Comparison of ENCODE assay signal across 8 cellular contexts in the genomic region with DNA sequence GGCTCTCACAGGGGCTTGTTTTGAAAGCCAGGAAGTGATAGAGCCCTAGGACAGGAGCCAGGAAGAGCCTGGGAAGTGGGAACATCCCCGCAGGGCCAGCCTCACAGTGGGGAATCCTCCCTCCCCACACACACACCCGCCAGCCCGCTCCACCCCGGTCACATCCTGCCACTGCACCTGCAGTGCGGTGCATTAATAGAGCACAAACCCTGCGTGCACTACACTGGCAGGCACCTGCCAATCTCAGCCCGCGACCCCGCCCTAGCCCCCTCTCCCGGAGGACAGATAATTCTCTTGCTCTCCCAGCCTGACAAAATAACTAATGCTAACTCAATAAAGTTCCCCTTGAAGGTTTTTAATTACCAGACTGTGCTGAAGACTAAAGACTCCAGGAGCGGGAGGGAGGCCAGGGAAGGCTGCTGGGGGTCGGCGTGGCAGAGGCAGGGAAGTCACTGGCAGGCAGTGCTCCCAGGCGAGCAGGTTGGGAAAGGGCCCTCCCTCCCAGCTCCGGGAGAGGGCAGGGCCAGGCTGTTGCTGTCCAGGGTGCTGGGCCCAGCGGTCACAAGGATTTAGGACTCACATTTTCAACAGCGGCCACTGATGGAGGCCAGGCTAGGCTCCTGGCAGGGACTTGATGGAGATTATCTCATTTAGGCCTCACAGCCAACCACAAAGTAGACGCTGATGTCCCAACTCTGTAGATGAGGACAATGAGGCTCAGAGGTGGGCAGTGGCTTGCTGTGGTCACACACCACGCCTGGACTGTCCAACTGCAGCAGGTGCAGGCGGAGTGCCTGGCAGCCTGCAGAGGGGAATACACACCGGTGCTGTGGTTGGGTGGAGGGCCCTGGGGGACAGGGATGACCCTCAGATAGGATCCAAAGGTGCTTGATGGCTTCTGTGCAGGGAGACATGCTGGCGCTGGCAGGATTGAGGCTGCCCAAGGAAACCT. TPM values are rescaled to one million over a fixed set of nuclear protein-coding genes. Genes with fewer than 3 reads are reported as not detected.
DNase-seq lines count a peak whose midpoint lies in the region; ATAC-seq lines count a peak whose summit lies in the region.

No MANE protein-coding gene starts in this region.

- CTCF ChIA-PET in activated CD8-positive, alpha-beta T cell treated with anti-CD3 and anti-CD28 coated beads, Interleukin-2, amount 10 ng/mL, durations not matched to agents 7 days and 5 days (lab: Charles Lee) = no interaction called here

- H3K36me3 Mint-ChIP-seq in activated CD8-positive, alpha-beta T cell treated with anti-CD3 and anti-CD28 coated beads, Interleukin-2, amount 10 ng/mL, durations not matched to agents 7 days and 5 days (ENCODE audit: low read depth) = no peaks in the 10 kb centered on the region

- peak; percentile 61 for ATAC-seq in activated CD8-positive, alpha-beta T cell treated with anti-CD3 and anti-CD28 coated beads, Interleukin-2, amount 10 ng/mL, durations not matched to agents 7 days and 5 days
- ATAC-seq in GM18519 (IDR thresholded peaks at IDR 0.05; ENCODE audit: low FRiP score, unreplicated experiment) (no peak), HG02840 (IDR thresholded peaks at IDR 0.05; ENCODE audit: low FRiP score, unreplicated experiment) (no peak)

- H3K27me3 Mint-ChIP-seq in activated CD8-positive, alpha-beta T cell treated with anti-CD3 and anti-CD28 coated beads, Interleukin-2, amount 10 ng/mL, durations not matched to agents 7 days and 5 days (ENCODE audit: low read depth) = no peaks in the 10 kb centered on the region

- DNase-seq in COR-L47 (lab: John Stamatoyannopoulos, UW) (peak; percentile 92), iPS-NIHi7 (ENCODE audit: extremely low spot score) (peak; percentile 92), superior temporal gyrus (ENCODE audit: extremely low spot score) (no peak), cerebellar nuclear complex (lab: John Stamatoyannopoulos, UW) (no peak)
- DNase-seq in Jurkat, Clone E6-1 (ENCODE audit: low read depth, low spot score) = peak; percentile 77
- no peak for DNase-seq in activated CD8-positive, alpha-beta T cell treated with anti-CD3 and anti-CD28 coated beads, Interleukin-2, amount 10 ng/mL, durations not matched to agents 7 days and 5 days

- peaks cover 31% of the 10 kb centered on the region for H3K4me1 Mint-ChIP-seq in activated CD8-positive, alpha-beta T cell treated with anti-CD3 and anti-CD28 coated beads, Interleukin-2, amount 10 ng/mL, durations not matched to agents 7 days and 5 days (ENCODE audit: low read depth)

- POLR2A ChIA-PET in activated CD8-positive, alpha-beta T cell treated with anti-CD3 and anti-CD28 coated beads, Interleukin-2, amount 10 ng/mL, durations not matched to agents 7 days and 5 days (lab: Charles Lee) = no interaction called here

- H3K4me3 ChIP-seq in Jurkat, Clone E6-1 (ENCODE audit: low read length) = no peak overlapping the region

- no peak overlapping the region for H3K27ac Mint-ChIP-seq in activated CD8-positive, alpha-beta T cell treated with anti-CD3 and anti-CD28 coated beads, Interleukin-2, amount 10 ng/mL, durations not matched to agents 7 days and 5 days

- H3K9me3 Mint-ChIP-seq in activated CD8-positive, alpha-beta T cell treated with anti-CD3 and anti-CD28 coated beads, Interleukin-2, amount 10 ng/mL, durations not matched to agents 7 days and 5 days (ENCODE audit: insufficient read depth) = no peaks in the 10 kb centered on the region

- H3K4me3 Mint-ChIP-seq in activated CD8-positive, alpha-beta T cell treated with anti-CD3 and anti-CD28 coated beads, Interleukin-2, amount 10 ng/mL, durations not matched to agents 7 days and 5 days = no peak overlapping the region

RNA-seq across cellular contexts. Expression of a gene that starts 23.9 kb away (rescaled TPM):
- polyA plus RNA-seq in Jurkat, Clone E6-1 (2012; ENCODE audit: insufficient read depth, insufficient read length) = 22.1 TPM
- total RNA-seq in activated CD8-positive, alpha-beta T cell treated with anti-CD3 and anti-CD28 coated beads, Interleukin-2, amount 10 ng/mL, durations not matched to agents 7 days and 5 days = 10 to 100 TPM; 75.9 to 80.5 TPM

Comparison
In these comparisons a context has a peak if more than half of its experiments do, and no peak if none do; other contexts are left out.
1. DNase-seq: peak in COR-L47 (single experiment), Jurkat, Clone E6-1 (single experiment) and iPS-NIHi7 (single experiment); none in activated CD8-positive, alpha-beta T cell treated with anti-CD3 and anti-CD28 coated beads, Interleukin-2, amount 10 ng/mL, durations not matched to agents 7 days and 5 days (single experiment), superior temporal gyrus (single experiment) and cerebellar nuclear complex (0 of 2).